In genomic region chr18:5630057-5630765, GRCh38 we compare ENCODE assay signal across 8 cellular contexts.
DNase-seq lines count a peak whose midpoint lies in the region; ATAC-seq and TF ChIP-seq lines count a peak whose summit lies in the region.

No MANE protein-coding gene starts in this region.

- TF ChIP-seq CTCF in lower leg skin (IDR thresholded peaks at IDR 0.05): no peak

- peak; percentile 86 for ATAC-seq in GM18867 (IDR thresholded peaks at IDR 0.05; ENCODE audit: unreplicated experiment)
- ATAC-seq in HG03439 (IDR thresholded peaks at IDR 0.05; ENCODE audit: unreplicated experiment): peak; percentile 65

- intact Hi-C loops in lower leg skin (cut with DNase I; ENCODE audit: low total_unique reads): no loop called here

- TF ChIP-seq POLR2A in lower leg skin (IDR thresholded peaks at IDR 0.05): no peak

- in situ Hi-C loops in ACHN (cut with HindIII; ENCODE audit: low pct_ligation_motif_present, low pct_unique_long_range_greater_than_20kb, low sequenced_read_pairs) (no loop called here), SK-MEL-5 (cut with HindIII; ENCODE audit: low pct_unique_long_range_greater_than_20kb, low sequenced_read_pairs) (no loop called here)

- DNase-seq in ACHN (peak; percentile 67), SK-MEL-5 (ENCODE audit: low read depth, low spot score) (peak; percentile 68), ecto neural progenitor cell (ENCODE audit: low spot score) (peak; percentile 93), lower leg skin (ENCODE audit: low spot score in 2 of 2) (peak; percentile 57 to 92), UCSD-AML1 (lab: John Stamatoyannopoulos, UW; ENCODE audit: unreplicated experiment) (no peak)
- DNase-seq in stimulated activated CD4-positive, alpha-beta T cell treated with anti-CD3 and anti-CD28 coated beads, TNF-alpha, amount 100 ng/mL, for 24 hours (ENCODE audit: low read depth in 3 of 3): peak in 2 of 3 experiments; percentile 14 to 47

- H3K4me3 ChIP-seq in lower leg skin (ENCODE audit: low read depth, poor library complexity, severe bottlenecking): peak overlapping the region; percentile 55

- 0% methylated on average over 36 to 48 of the region's 72 CpGs for WGBS in lower leg skin, 2 donors
